In genomic region chr2:26846881-26847662, GRCh38 we compare ENCODE assay signal across 9 cellular contexts. TPM values are rescaled to one million over a fixed set of nuclear protein-coding genes. Genes with fewer than 3 reads are reported as not detected.
DNase-seq lines count a peak whose midpoint lies in the region; ATAC-seq lines count a peak whose summit lies in the region.
"Had no signal": no experiment of that assay in that cellular context is flagged by ENCODE, and none has a peak within 500 bp of the region (broad histone marks: within the 10 kb centered on the region; RNA-seq: fewer than 3 reads in every experiment).

No MANE protein-coding gene starts in this region.

- H3K4me1 ChIP-seq in mesendoderm (ENCODE audit: control insufficient read depth, low read depth, low read length): no peaks in the 10 kb centered on the region

- H2BK120ac ChIP-seq in mesendoderm (ENCODE audit: low read depth, low read length): no peak overlapping the region

- ATAC-seq in GM19328 (IDR thresholded peaks at IDR 0.05; ENCODE audit: unreplicated experiment): no peak
- ATAC-seq in HG02642 (IDR thresholded peaks at IDR 0.05; ENCODE audit: poor library complexity, unreplicated experiment): no peak

- peak overlapping the region; percentile 67 for H3K4me2 ChIP-seq in mesendoderm (ENCODE audit: low read length)

- H2BK15ac ChIP-seq in mesendoderm (replicated peaks; ENCODE audit: low read depth): no peak overlapping the region

- H4K5ac ChIP-seq in mesendoderm (ENCODE audit: low read length): no peak overlapping the region

- H3K56ac ChIP-seq in mesendoderm (ENCODE audit: low read length): peak overlapping the region; percentile 84

- no CpG with 5 or more reads among the region's 44 CpGs for WGBS in mesendoderm (ENCODE audit: extremely low coverage, insufficient coverage, low lambda C conversion rate)

- no peak overlapping the region for H3K27ac ChIP-seq in mesendoderm (ENCODE audit: low read depth, low read length)

- no peaks in the 10 kb centered on the region for H3K36me3 ChIP-seq in mesendoderm (ENCODE audit: control insufficient read depth, insufficient read depth, low read length)

- peak overlapping the region; percentile 63 for H3K9ac ChIP-seq in mesendoderm (ENCODE audit: low read length)

- no peak overlapping the region for H3K18ac ChIP-seq in mesendoderm (ENCODE audit: low read length)

- no peak overlapping the region for H3K23ac ChIP-seq in mesendoderm (ENCODE audit: low read length)

- no peak overlapping the region for H3K4ac ChIP-seq in mesendoderm (ENCODE audit: low read depth, low read length)

- peak; percentile 8 for DNase-seq in stimulated activated CD4-positive, alpha-beta T cell treated with anti-CD3 and anti-CD28 coated beads, Interleukin-15, amount 100 ng/mL, for 24 hours
- DNase-seq in stimulated activated CD4-positive, alpha-beta T cell treated with anti-CD3 and anti-CD28 coated beads, Interleukin-4, amount 100 ng/mL, for 24 hours: no peak
- peak; percentile 21 for DNase-seq in activated naive CD4-positive, alpha-beta T cell treated with anti-CD3 and anti-CD28 coated beads, Interleukin-2, amount 50 U/mL, for 16 hours
- no peak for DNase-seq in mesendoderm
- no peak for DNase-seq in cerebellar nuclear complex (lab: John Stamatoyannopoulos, UW)
- DNase-seq in mucosa of gallbladder (ENCODE audit: low spot score): no peak

- no peak overlapping the region for H2BK5ac ChIP-seq in mesendoderm (ENCODE audit: low read length)

- no peaks in the 10 kb centered on the region for H3K79me2 ChIP-seq in mesendoderm (ENCODE audit: control insufficient read depth, insufficient read depth, low read length)

- no peak overlapping the region for H2AK5ac ChIP-seq in mesendoderm (ENCODE audit: low read length)

- H4K8ac ChIP-seq in mesendoderm (ENCODE audit: low read depth, low read length): no peak overlapping the region

- H3K4me3 ChIP-seq in mesendoderm (ENCODE audit: low read length): peak overlapping the region; percentile 43

- H3K79me1 ChIP-seq in mesendoderm (ENCODE audit: low read length): no peaks in the 10 kb centered on the region

- H3K27me3 ChIP-seq in mesendoderm (ENCODE audit: insufficient read depth, low read length, poor library complexity): peaks cover 43% of the 10 kb centered on the region

RNA-seq across cellular contexts. Expression of gene DPYSL5, which starts 0.9 kb away (rescaled TPM):
- 0.90 TPM for polyA plus RNA-seq in mesendoderm (2013, experiment 1 of 2)
- 0.81 TPM for polyA plus RNA-seq in mesendoderm (2013, experiment 2 of 2)
- 0.26 TPM for total RNA-seq in mucosa of gallbladder
- total RNA-seq: HT-29 had no signal

Comparison
In these comparisons a context has a peak if more than half of its experiments do, and no peak if none do; other contexts are left out.
1. DNase-seq: peak in stimulated activated CD4-positive, alpha-beta T cell treated with anti-CD3 and anti-CD28 coated beads, Interleukin-15, amount 100 ng/mL, for 24 hours (single experiment) and activated naive CD4-positive, alpha-beta T cell treated with anti-CD3 and anti-CD28 coated beads, Interleukin-2, amount 50 U/mL, for 16 hours (single experiment); none in stimulated activated CD4-positive, alpha-beta T cell treated with anti-CD3 and anti-CD28 coated beads, Interleukin-4, amount 100 ng/mL, for 24 hours (single experiment), mesendoderm (single experiment), cerebellar nuclear complex (0 of 2) and mucosa of gallbladder (single experiment).